In the genomic region with DNA sequence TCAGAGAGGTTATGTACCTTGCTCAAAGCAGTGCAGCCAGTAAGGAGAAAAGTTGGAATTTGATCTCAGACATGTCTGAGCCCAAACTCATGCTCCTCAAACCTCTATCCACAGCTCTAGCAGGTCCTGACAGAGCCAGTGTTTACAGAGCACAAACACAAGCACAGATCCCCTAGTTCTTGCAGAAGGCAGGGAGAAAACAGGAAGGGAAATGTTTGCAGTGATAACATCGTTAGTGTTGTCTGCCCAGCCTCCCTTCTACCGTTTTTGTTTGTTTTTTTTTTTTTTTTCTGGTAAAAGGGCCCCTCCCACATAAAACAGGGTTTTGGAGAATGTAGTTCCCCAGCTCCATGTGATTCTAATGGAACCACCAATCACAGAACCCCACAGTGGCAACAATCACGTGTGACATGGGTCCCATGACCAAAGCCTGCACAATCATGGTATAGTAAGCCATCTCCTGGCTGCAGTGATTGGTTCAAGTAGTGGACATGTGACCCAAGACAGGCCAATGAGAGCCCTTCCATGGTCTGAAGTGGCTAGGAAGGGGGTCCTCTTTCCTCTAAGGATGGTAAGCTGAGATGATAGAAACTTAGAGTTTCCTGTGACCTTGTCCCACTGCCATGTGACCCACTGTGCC, we compare ENCODE assay signal across 22 cellular contexts.
DNase-seq lines count a peak whose midpoint lies in the region; ATAC-seq and TF ChIP-seq lines count a peak whose summit lies in the region.
"Had no signal": no experiment of that assay in that cellular context is flagged by ENCODE, and none has a peak within 500 bp of the region (broad histone marks: within the 10 kb centered on the region; RNA-seq: fewer than 3 reads in every experiment).

No MANE protein-coding gene starts in this region.

- H3K4me1 ChIP-seq in BE2C = peaks cover 11% of the 10 kb centered on the region
- no peaks in the 10 kb centered on the region for H3K4me1 ChIP-seq in endodermal cell (ENCODE audit: control insufficient read depth, insufficient read depth, low read length)
- no peaks in the 10 kb centered on the region for H3K4me1 ChIP-seq in upper lobe of right lung
- H3K4me1 ChIP-seq in neural progenitor cell = peaks cover 9% of the 10 kb centered on the region
- H3K4me1 ChIP-seq: adrenal gland, esophagus muscularis mucosa, left lung had no signal

- H3K36me3 Mint-ChIP-seq in endodermal cell (ENCODE audit: low read depth) = no peaks in the 10 kb centered on the region
- no peaks in the 10 kb centered on the region for H3K36me3 Mint-ChIP-seq in neural progenitor cell
- H3K36me3 Mint-ChIP-seq: CD4-positive, CD25-positive, alpha-beta regulatory T cell had no signal

- peak; percentile 81 for DNase-seq in BE2C
- DNase-seq in H4 (ENCODE audit: low spot score) = peak; percentile 48
- peak; percentile 6 for DNase-seq in NCI-H345 treated with DMSO at 0.1 percent for 48 hours (lab: John Stamatoyannopoulos, UW; ENCODE audit: unreplicated experiment)
- DNase-seq in endodermal cell = no peak
- no peak for DNase-seq in upper lobe of right lung
- DNase-seq in neural progenitor cell (ENCODE audit: low spot score) = no peak
- no peak for DNase-seq in stimulated activated CD4-positive, alpha-beta T cell treated with anti-CD3 and anti-CD28 coated beads, Interleukin-2, amount 100 ng/mL, for 24 hours
- DNase-seq: activated CD4-positive, alpha-beta T cell treated with anti-CD3 and anti-CD28 coated beads, Interleukin-2, amount 10 ng/mL, durations not matched to agents 24 days and 14 days; activated CD8-positive, alpha-beta memory T cell treated with anti-CD3 and anti-CD28 coated beads, Interleukin-2, amount 50 U/mL, for 48 hours; activated gamma-delta T cell; CD4-positive, CD25-positive, alpha-beta regulatory T cell; central memory CD4-positive, alpha-beta T cell; Karpas-422; left lung; NCI-H524; SW 1271 had no signal

- intact Hi-C loops in upper lobe of right lung (cut with DNase I) = no loop called here

- H3K4me3 ChIP-seq in BE2C (ENCODE audit: low read depth, low read length) = no peak overlapping the region
- H3K4me3 ChIP-seq in endodermal cell (ENCODE audit: low read length) = no peak overlapping the region
- H3K4me3 ChIP-seq in upper lobe of right lung = no peak overlapping the region
- H3K4me3 ChIP-seq in neural progenitor cell = no peak overlapping the region
- H3K4me3 ChIP-seq: adrenal gland, esophagus muscularis mucosa, left lung had no signal

- H3K27ac ChIP-seq in endodermal cell (ENCODE audit: low read depth, low read length) (no peak overlapping the region), upper lobe of right lung (no peak overlapping the region), neural progenitor cell (no peak overlapping the region)
- H3K27ac ChIP-seq: adrenal gland, esophagus muscularis mucosa, left lung had no signal

- H3K9me3 ChIP-seq in BE2C = no peaks in the 10 kb centered on the region
- no peaks in the 10 kb centered on the region for H3K9me3 ChIP-seq in endodermal cell (ENCODE audit: control insufficient read depth, low read length)
- H3K9me3 ChIP-seq in upper lobe of right lung = no peaks in the 10 kb centered on the region
- H3K9me3 ChIP-seq in neural progenitor cell (ENCODE audit: low read depth) = no peaks in the 10 kb centered on the region
- H3K9me3 ChIP-seq: adrenal gland, esophagus muscularis mucosa, left lung had no signal

- TF ChIP-seq CTCF in BE2C (IDR thresholded peaks at IDR 0.05; ENCODE audit: low read depth, low read length) = no peak
- no peak for TF ChIP-seq CTCF in endodermal cell (conservative IDR thresholded peaks at IDR 0.05)
- no peak for TF ChIP-seq CTCF in upper lobe of right lung (IDR thresholded peaks at IDR 0.05)
- TF ChIP-seq CTCF in neural progenitor cell (IDR thresholded peaks at IDR 0.05) = no peak

- H3K79me2 ChIP-seq in neural progenitor cell (ENCODE audit: low read depth) = no peaks in the 10 kb centered on the region

- H3K4me3 Mint-ChIP-seq in endodermal cell = no peak overlapping the region
- H3K4me3 Mint-ChIP-seq in neural progenitor cell = no peak overlapping the region
- H3K4me3 Mint-ChIP-seq: activated CD4-positive, alpha-beta T cell treated with anti-CD3 and anti-CD28 coated beads, Interleukin-2, amount 10 ng/mL, durations not matched to agents 24 days and 14 days; CD4-positive, CD25-positive, alpha-beta regulatory T cell; stimulated activated naive CD8-positive, alpha-beta T cell treated with anti-CD3 and anti-CD28 coated beads, Interleukin-15, Interleukin-2, amounts not matched to agents 100 ng/mL and 50 ng/mL, for 24 hours had no signal

- 70 to 75% methylated on average over 2 to 3 of the region's 3 CpGs for WGBS in endodermal cell (ENCODE audit: insufficient coverage in 1 of 2, insufficient read length in 1 of 2), 2 experiments

- H3K4me1 Mint-ChIP-seq in endodermal cell (peaks cover 8% of the 10 kb centered on the region), neural progenitor cell (no peaks in the 10 kb centered on the region)
- H3K4me1 Mint-ChIP-seq: activated CD4-positive, alpha-beta T cell treated with anti-CD3 and anti-CD28 coated beads, Interleukin-2, amount 10 ng/mL, durations not matched to agents 24 days and 14 days; CD4-positive, CD25-positive, alpha-beta regulatory T cell had no signal

- H3K27ac Mint-ChIP-seq in endodermal cell = peak overlapping the region; percentile 40
- H3K27ac Mint-ChIP-seq in neural progenitor cell = no peak overlapping the region
- H3K27ac Mint-ChIP-seq: activated CD4-positive, alpha-beta T cell treated with anti-CD3 and anti-CD28 coated beads, Interleukin-2, amount 10 ng/mL, durations not matched to agents 24 days and 14 days; stimulated activated naive CD8-positive, alpha-beta T cell treated with anti-CD3 and anti-CD28 coated beads, Interleukin-15, Interleukin-2, amounts not matched to agents 100 ng/mL and 50 ng/mL, for 24 hours had no signal

- H3K27me3 Mint-ChIP-seq in endodermal cell (ENCODE audit: insufficient read depth) (no peaks in the 10 kb centered on the region), neural progenitor cell (ENCODE audit: insufficient read depth, low read depth) (peaks cover 6% of the 10 kb centered on the region)
- H3K27me3 Mint-ChIP-seq: activated CD4-positive, alpha-beta T cell treated with anti-CD3 and anti-CD28 coated beads, Interleukin-2, amount 10 ng/mL, durations not matched to agents 24 days and 14 days; CD4-positive, CD25-positive, alpha-beta regulatory T cell had no signal

- H3K9me3 Mint-ChIP-seq in endodermal cell (no peaks in the 10 kb centered on the region), neural progenitor cell (no peaks in the 10 kb centered on the region)
- H3K9me3 Mint-ChIP-seq: activated CD4-positive, alpha-beta T cell treated with anti-CD3 and anti-CD28 coated beads, Interleukin-2, amount 10 ng/mL, durations not matched to agents 24 days and 14 days; stimulated activated naive CD8-positive, alpha-beta T cell treated with anti-CD3 and anti-CD28 coated beads, Interleukin-15, Interleukin-2, amounts not matched to agents 100 ng/mL and 50 ng/mL, for 24 hours had no signal

- H2AFZ ChIP-seq in neural progenitor cell (replicated peaks) = no peak overlapping the region

- peaks cover 12% of the 10 kb centered on the region for H3F3A ChIP-seq in neural progenitor cell (ENCODE audit: low read depth)

- no peaks in the 10 kb centered on the region for H4K20me1 ChIP-seq in neural progenitor cell (ENCODE audit: low read depth)

- no peak overlapping the region for H3K9ac ChIP-seq in endodermal cell (ENCODE audit: extremely low read depth, low read length, poor library complexity, severe bottlenecking)
- H3K9ac ChIP-seq in neural progenitor cell = no peak overlapping the region

- no peaks in the 10 kb centered on the region for H3K36me3 ChIP-seq in BE2C
- H3K36me3 ChIP-seq in endodermal cell (ENCODE audit: control insufficient read depth, insufficient read depth, low read length) = no peaks in the 10 kb centered on the region
- no peaks in the 10 kb centered on the region for H3K36me3 ChIP-seq in upper lobe of right lung
- no peaks in the 10 kb centered on the region for H3K36me3 ChIP-seq in neural progenitor cell
- H3K36me3 ChIP-seq: adrenal gland, esophagus muscularis mucosa, left lung had no signal

- H3K4me2 ChIP-seq in neural progenitor cell = no peak overlapping the region

- H3K27me3 ChIP-seq in BE2C = no peaks in the 10 kb centered on the region
- no peaks in the 10 kb centered on the region for H3K27me3 ChIP-seq in endodermal cell (ENCODE audit: control insufficient read depth, insufficient read depth, low read length, poor library complexity, severe bottlenecking)
- H3K27me3 ChIP-seq in upper lobe of right lung = no peaks in the 10 kb centered on the region
- no peaks in the 10 kb centered on the region for H3K27me3 ChIP-seq in neural progenitor cell
- H3K27me3 ChIP-seq: adrenal gland, left lung had no signal

- ATAC-seq in upper lobe of right lung (no peak), HG03045 (IDR thresholded peaks at IDR 0.05; ENCODE audit: unreplicated experiment) (no peak)
- ATAC-seq: HCT116, Panc1 had no signal

Comparison
In these comparisons a context has a peak if more than half of its experiments do, and no peak if none do; other contexts are left out.
1. DNase-seq: peak in BE2C (single experiment), H4 (single experiment) and NCI-H345 treated with DMSO at 0.1 percent for 48 hours (single experiment); none in endodermal cell (single experiment), upper lobe of right lung (single experiment), neural progenitor cell (single experiment) and stimulated activated CD4-positive, alpha-beta T cell treated with anti-CD3 and anti-CD28 coated beads, Interleukin-2, amount 100 ng/mL, for 24 hours (0 of 2).